2 cellular contexts compared by ENCODE assay signal in the genomic region with DNA sequence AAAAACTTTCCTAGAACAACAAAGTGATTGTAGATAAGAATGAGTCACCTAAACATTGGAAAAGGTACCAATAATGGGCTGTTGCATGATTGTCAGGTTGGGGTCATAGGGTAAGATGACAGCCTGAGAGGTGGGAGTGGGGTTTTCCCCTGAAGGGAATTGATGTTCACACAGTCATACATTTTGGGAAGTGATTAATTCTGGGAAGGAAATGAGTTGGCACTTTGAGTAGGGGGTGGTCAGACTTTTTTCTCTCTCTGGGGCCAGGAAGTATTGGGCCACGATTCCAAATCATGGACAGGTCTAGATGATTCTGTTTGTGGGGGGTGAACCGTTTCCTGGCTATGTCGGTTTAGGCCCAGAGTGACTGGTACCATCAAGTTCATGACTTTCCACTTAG.
A peak's percentile ranks its signal among the peaks of the same experiment; 100 is the strongest.
TF ChIP-seq lines count a peak whose summit lies in the region.

No MANE protein-coding gene starts in this region.

TF ChIP-seq in SK-N-SH, 30 proteins besides CTCF, POLR2A, EP300 and RAD21 (continued from another document):
- TF ChIP-seq GATA2 (CRISPR knock-in tag; IDR thresholded peaks at IDR 0.05) = no peak
- no peak for TF ChIP-seq SIN3A (IDR thresholded peaks at IDR 0.05; ENCODE audit: borderline replicate concordance, low read depth, low read length)
- TF ChIP-seq MAX (IDR thresholded peaks at IDR 0.05; ENCODE audit: low read depth) = no peak
- TF ChIP-seq GABPA (IDR thresholded peaks at IDR 0.05; ENCODE audit: low read depth) = no peak
- no peak for TF ChIP-seq FOSL2 (IDR thresholded peaks at IDR 0.05; ENCODE audit: borderline replicate concordance, low read depth)
- TF ChIP-seq, protein P1, sequence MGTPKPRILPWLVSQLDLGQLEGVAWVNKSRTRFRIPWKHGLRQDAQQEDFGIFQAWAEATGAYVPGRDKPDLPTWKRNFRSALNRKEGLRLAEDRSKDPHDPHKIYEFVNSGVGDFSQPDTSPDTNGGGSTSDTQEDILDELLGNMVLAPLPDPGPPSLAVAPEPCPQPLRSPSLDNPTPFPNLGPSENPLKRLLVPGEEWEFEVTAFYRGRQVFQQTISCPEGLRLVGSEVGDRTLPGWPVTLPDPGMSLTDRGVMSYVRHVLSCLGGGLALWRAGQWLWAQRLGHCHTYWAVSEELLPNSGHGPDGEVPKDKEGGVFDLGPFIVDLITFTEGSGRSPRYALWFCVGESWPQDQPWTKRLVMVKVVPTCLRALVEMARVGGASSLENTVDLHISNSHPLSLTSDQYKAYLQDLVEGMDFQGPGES (IDR thresholded peaks at IDR 0.05; ENCODE audit: low read depth, low read length) = no peak
- no peak for TF ChIP-seq TEAD4 (IDR thresholded peaks at IDR 0.05; ENCODE audit: borderline replicate concordance, insufficient read depth)
- TF ChIP-seq MEF2A (IDR thresholded peaks at IDR 0.05; ENCODE audit: borderline replicate concordance, low read depth) = no peak
- TF ChIP-seq, protein P2, sequence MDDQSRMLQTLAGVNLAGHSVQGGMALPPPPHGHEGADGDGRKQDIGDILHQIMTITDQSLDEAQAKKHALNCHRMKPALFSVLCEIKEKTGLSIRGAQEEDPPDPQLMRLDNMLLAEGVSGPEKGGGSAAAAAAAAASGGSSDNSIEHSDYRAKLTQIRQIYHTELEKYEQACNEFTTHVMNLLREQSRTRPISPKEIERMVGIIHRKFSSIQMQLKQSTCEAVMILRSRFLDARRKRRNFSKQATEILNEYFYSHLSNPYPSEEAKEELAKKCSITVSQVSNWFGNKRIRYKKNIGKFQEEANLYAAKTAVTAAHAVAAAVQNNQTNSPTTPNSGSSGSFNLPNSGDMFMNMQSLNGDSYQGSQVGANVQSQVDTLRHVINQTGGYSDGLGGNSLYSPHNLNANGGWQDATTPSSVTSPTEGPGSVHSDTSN (IDR thresholded peaks at IDR 0.05) = peak; percentile 37
- 0 out of 2 replicates have a peak, but pooled peaks have one; percentile 19 for TF ChIP-seq RXRA (IDR thresholded peaks at IDR 0.05; ENCODE audit: borderline replicate concordance, low read depth)
- no peak for TF ChIP-seq NRF1 (IDR thresholded peaks at IDR 0.05; ENCODE audit: low read depth, low read length)
- TF ChIP-seq TCF12 (IDR thresholded peaks at IDR 0.05) = peak; percentile 32; the same call in 1 of the 2 replicates
- no peak for TF ChIP-seq RFX5 (IDR thresholded peaks at IDR 0.05; ENCODE audit: low read length)
- TF ChIP-seq MXI1 (IDR thresholded peaks at IDR 0.05; ENCODE audit: low read depth, low read length) = no peak

TF ChIP-seq in SK-N-SH treated with all-trans-retinoic acid at 6 μM for 48 hours, 23 proteins besides CTCF, POLR2A, EP300 and RAD21 (continued from another document):
- TF ChIP-seq TSHZ2 (CRISPR knock-in tag; IDR thresholded peaks at IDR 0.05) (no peak), RARB (CRISPR knock-in tag; IDR thresholded peaks at IDR 0.05) (no peak), ZNF8 (CRISPR knock-in tag; IDR thresholded peaks at IDR 0.05) (no peak), TOX (CRISPR knock-in tag; IDR thresholded peaks at IDR 0.05; ENCODE audit: borderline replicate concordance) (no peak), ISL1 (CRISPR knock-in tag; IDR thresholded peaks at IDR 0.05) (no peak), GLIS3 (CRISPR knock-in tag; IDR thresholded peaks at IDR 0.05) (no peak), ZNF70 (CRISPR knock-in tag; IDR thresholded peaks at IDR 0.05) (no peak), ZFP3 (CRISPR knock-in tag; IDR thresholded peaks at IDR 0.05) (no peak)
- TF ChIP-seq, protein P3, sequence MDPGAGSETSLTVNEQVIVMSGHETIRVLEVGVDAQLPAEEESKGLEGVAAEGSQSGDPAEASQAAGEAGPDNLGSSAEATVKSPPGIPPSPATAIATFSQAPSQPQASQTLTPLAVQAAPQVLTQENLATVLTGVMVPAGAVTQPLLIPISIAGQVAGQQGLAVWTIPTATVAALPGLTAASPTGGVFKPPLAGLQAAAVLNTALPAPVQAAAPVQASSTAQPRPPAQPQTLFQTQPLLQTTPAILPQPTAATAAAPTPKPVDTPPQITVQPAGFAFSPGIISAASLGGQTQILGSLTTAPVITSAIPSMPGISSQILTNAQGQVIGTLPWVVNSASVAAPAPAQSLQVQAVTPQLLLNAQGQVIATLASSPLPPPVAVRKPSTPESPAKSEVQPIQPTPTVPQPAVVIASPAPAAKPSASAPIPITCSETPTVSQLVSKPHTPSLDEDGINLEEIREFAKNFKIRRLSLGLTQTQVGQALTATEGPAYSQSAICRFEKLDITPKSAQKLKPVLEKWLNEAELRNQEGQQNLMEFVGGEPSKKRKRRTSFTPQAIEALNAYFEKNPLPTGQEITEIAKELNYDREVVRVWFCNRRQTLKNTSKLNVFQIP (CRISPR knock-in tag; IDR thresholded peaks at IDR 0.05; ENCODE audit: borderline replicate concordance, low read depth) = no peak
